Comparison of ENCODE assay signal across 34 cellular contexts in the genomic region with DNA sequence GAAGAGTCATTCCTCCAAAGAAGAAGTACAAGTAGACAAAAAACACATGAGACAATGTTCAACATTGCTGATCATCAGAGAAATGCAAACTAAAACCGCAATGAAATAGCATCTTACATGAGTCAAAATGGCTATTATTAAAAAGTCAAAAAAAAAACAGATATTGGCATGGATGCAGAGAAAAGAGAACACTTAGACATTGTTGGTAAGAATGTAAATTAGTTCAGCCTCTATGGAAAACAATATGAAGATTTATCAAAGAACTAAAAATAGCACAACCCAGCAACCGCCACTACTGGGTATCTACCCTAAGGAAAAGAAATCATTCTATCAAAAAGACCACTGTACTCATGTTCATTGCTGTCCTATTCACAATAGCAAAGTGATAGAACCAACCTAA.
"Had no signal": no experiment of that assay in that cellular context is flagged by ENCODE, and none has a peak within 500 bp of the region (broad histone marks: within the 10 kb centered on the region; RNA-seq: fewer than 3 reads in every experiment).

No MANE protein-coding gene starts in this region.

- FAIRE-seq: bronchial epithelial cell, TTC549 had no signal

- H3K27me3 ChIP-seq: adrenal gland, esophagus muscularis mucosa, foreskin keratinocyte, gastroesophageal sphincter had no signal

- H3K4me3 Mint-ChIP-seq: activated CD4-positive, alpha-beta memory T cell treated with anti-CD3 and anti-CD28 coated beads, Interleukin-2, amount 10 ng/mL, durations not matched to agents 7 days and 5 days; activated CD4-positive, alpha-beta T cell treated with anti-CD3 and anti-CD28 coated beads, Interleukin-2, amount 10 ng/mL, durations not matched to agents 7 days and 5 days; activated naive CD4-positive, alpha-beta T cell treated with anti-CD3 and anti-CD28 coated beads, Interleukin-2, amount 50 U/mL, for 24 hours; activated naive CD8-positive, alpha-beta T cell treated with anti-CD3 and anti-CD28 coated beads for 36 hours; activated naive CD8-positive, alpha-beta T cell treated with anti-CD3 and anti-CD28 coated beads, Interleukin-2, amount 50 U/mL, for 24 hours; activated T-cell treated with anti-CD3 and anti-CD28 coated beads, Interleukin-2, amount 50 U/mL, for 4 hours; activated T-helper 17 cell treated with anti-CD3 and anti-CD28 coated beads, Interleukin-2, amount 50 U/mL, for 72 hours; brain; central memory CD8-positive, alpha-beta T cell; dendritic cell treated with granulocyte-macrophage colony-stimulating factor and Interleukin-4, amounts not matched to agents 40 ng/mL and 50 ng/mL, for 4 days; effector memory CD8-positive, alpha-beta T cell; WTC11 had no signal

- H3K4me3 ChIP-seq: adrenal gland, coronary artery, esophagus muscularis mucosa, gastroesophageal sphincter had no signal

- H3K9me3 ChIP-seq: adrenal gland, esophagus muscularis mucosa, gastroesophageal sphincter had no signal

- H3K36me3 Mint-ChIP-seq: activated naive CD4-positive, alpha-beta T cell treated with anti-CD3 and anti-CD28 coated beads, Interleukin-2, amount 50 U/mL, for 24 hours; activated naive CD8-positive, alpha-beta T cell treated with anti-CD3 and anti-CD28 coated beads for 36 hours; brain; WTC11 had no signal

- H3K4me1 ChIP-seq: adrenal gland, esophagus muscularis mucosa, foreskin keratinocyte, gastroesophageal sphincter had no signal

- H3K27ac ChIP-seq: adrenal gland, coronary artery, esophagus muscularis mucosa, foreskin keratinocyte, gastroesophageal sphincter, VCaP had no signal

- H3K27me3 Mint-ChIP-seq: activated CD4-positive, alpha-beta memory T cell treated with anti-CD3 and anti-CD28 coated beads, Interleukin-2, amount 10 ng/mL, durations not matched to agents 7 days and 5 days; activated CD4-positive, alpha-beta T cell treated with anti-CD3 and anti-CD28 coated beads, Interleukin-2, amount 10 ng/mL, durations not matched to agents 7 days and 5 days; dendritic cell treated with granulocyte-macrophage colony-stimulating factor and Interleukin-4, amounts not matched to agents 40 ng/mL and 50 ng/mL, for 4 days; effector memory CD8-positive, alpha-beta T cell had no signal

- H3K27ac Mint-ChIP-seq: activated CD4-positive, alpha-beta memory T cell treated with anti-CD3 and anti-CD28 coated beads, Interleukin-2, amount 10 ng/mL, durations not matched to agents 7 days and 5 days; activated CD4-positive, alpha-beta T cell treated with anti-CD3 and anti-CD28 coated beads, Interleukin-2, amount 10 ng/mL, durations not matched to agents 7 days and 5 days; activated naive CD4-positive, alpha-beta T cell treated with anti-CD3 and anti-CD28 coated beads, Interleukin-2, amount 50 U/mL, for 24 hours; activated naive CD8-positive, alpha-beta T cell treated with anti-CD3 and anti-CD28 coated beads for 36 hours; activated naive CD8-positive, alpha-beta T cell treated with anti-CD3 and anti-CD28 coated beads, Interleukin-2, amount 50 U/mL, for 24 hours; activated T-helper 17 cell treated with anti-CD3 and anti-CD28 coated beads, Interleukin-2, amount 50 U/mL, for 72 hours; brain; dendritic cell treated with granulocyte-macrophage colony-stimulating factor and Interleukin-4, amounts not matched to agents 40 ng/mL and 50 ng/mL, for 4 days; effector memory CD8-positive, alpha-beta T cell; WTC11 had no signal

- H3K36me3 ChIP-seq: adrenal gland, esophagus muscularis mucosa, gastroesophageal sphincter had no signal

- H3K4me1 Mint-ChIP-seq: activated CD4-positive, alpha-beta memory T cell treated with anti-CD3 and anti-CD28 coated beads, Interleukin-2, amount 10 ng/mL, durations not matched to agents 7 days and 5 days; activated CD4-positive, alpha-beta T cell treated with anti-CD3 and anti-CD28 coated beads, Interleukin-2, amount 10 ng/mL, durations not matched to agents 7 days and 5 days; activated naive CD4-positive, alpha-beta T cell treated with anti-CD3 and anti-CD28 coated beads, Interleukin-2, amount 50 U/mL, for 24 hours; activated naive CD8-positive, alpha-beta T cell treated with anti-CD3 and anti-CD28 coated beads for 36 hours; activated naive CD8-positive, alpha-beta T cell treated with anti-CD3 and anti-CD28 coated beads, Interleukin-2, amount 50 U/mL, for 24 hours; activated T-helper 17 cell treated with anti-CD3 and anti-CD28 coated beads, Interleukin-2, amount 50 U/mL, for 72 hours; central memory CD8-positive, alpha-beta T cell; WTC11 had no signal

- DNase-seq: activated CD4-positive, alpha-beta memory T cell treated with anti-CD3 and anti-CD28 coated beads, Interleukin-2, amount 10 ng/mL, durations not matched to agents 7 days and 5 days; activated CD4-positive, alpha-beta T cell treated with anti-CD3 and anti-CD28 coated beads for 1 hour; activated CD4-positive, alpha-beta T cell treated with anti-CD3 and anti-CD28 coated beads for 4 hours; activated CD4-positive, alpha-beta T cell treated with anti-CD3 and anti-CD28 coated beads, Interleukin-2, amount 10 ng/mL, durations not matched to agents 7 days and 5 days; activated CD4-positive, alpha-beta T cell treated with anti-CD3 and anti-CD28 coated beads, Interleukin-2, amount 50 U/mL, for 4 hours; activated CD8-positive, alpha-beta memory T cell treated with anti-CD3 and anti-CD28 coated beads, Interleukin-2, amount 50 U/mL, for 48 hours; activated effector memory CD4-positive, alpha-beta T cell treated with Interleukin-2 at 50 U/mL for 16 hours; activated gamma-delta T cell treated with Interleukin-2 at 50 U/mL for 16 hours; activated naive CD4-positive, alpha-beta T cell treated with Interleukin-2 at 50 U/mL for 16 hours; activated naive CD8-positive, alpha-beta T cell treated with anti-CD3 and anti-CD28 coated beads for 36 hours; activated naive CD8-positive, alpha-beta T cell treated with anti-CD3 and anti-CD28 coated beads, Interleukin-2, amount 50 U/mL, for 24 hours; activated T-cell treated with anti-CD3 and anti-CD28 coated beads for 4 hours; activated T-cell treated with anti-CD3 and anti-CD28 coated beads, Interleukin-2, amount 50 U/mL, for 4 hours; adrenal gland; amygdala; aorta; effector CD4-positive, alpha-beta T cell; effector memory CD8-positive, alpha-beta T cell; erythroblast; foreskin keratinocyte; head of caudate nucleus; T-helper 2 cell had no signal

- H3K9me3 Mint-ChIP-seq: activated CD4-positive, alpha-beta memory T cell treated with anti-CD3 and anti-CD28 coated beads, Interleukin-2, amount 10 ng/mL, durations not matched to agents 7 days and 5 days; activated CD4-positive, alpha-beta T cell treated with anti-CD3 and anti-CD28 coated beads, Interleukin-2, amount 10 ng/mL, durations not matched to agents 7 days and 5 days; activated naive CD4-positive, alpha-beta T cell treated with anti-CD3 and anti-CD28 coated beads, Interleukin-2, amount 50 U/mL, for 24 hours; activated T-cell treated with anti-CD3 and anti-CD28 coated beads, Interleukin-2, amount 50 U/mL, for 4 hours; activated T-helper 17 cell treated with anti-CD3 and anti-CD28 coated beads, Interleukin-2, amount 50 U/mL, for 72 hours; WTC11 had no signal
